26 cellular contexts compared by ENCODE assay signal in genomic region chr12:79514730-79515525, GRCh38.
DNase-seq lines count a peak whose midpoint lies in the region; ATAC-seq, FAIRE-seq and TF ChIP-seq lines count a peak whose summit lies in the region.
"Had no signal": no experiment of that assay in that cellular context is flagged by ENCODE, and none has a peak within 500 bp of the region (broad histone marks: within the 10 kb centered on the region; RNA-seq: fewer than 3 reads in every experiment).

No MANE protein-coding gene starts in this region.

- peaks cover 6% of the 10 kb centered on the region for H3K36me3 Mint-ChIP-seq in chondrocyte (ENCODE audit: low read depth)

- H3K36me3 ChIP-seq in HepG2 (replicated peaks in 1 of 2; ENCODE audit: control insufficient read depth in 1 of 2, insufficient read depth in 2 of 2, low read length in 2 of 2) (no peaks in the 10 kb centered on the region), right lobe of liver (no peaks in the 10 kb centered on the region), stomach (no peaks in the 10 kb centered on the region)
- H3K36me3 ChIP-seq: BLaER1 treated with 17β-estradiol and CSF1 and Interleukin-3, amounts not matched to agents 10 nM and 100 nM; HAP-1; lower lobe of right lung; upper lobe of right lung had no signal

- no peak for TF ChIP-seq CTCF in HepG2 (CRISPR knock-in tag; IDR thresholded peaks at IDR 0.05)
- TF ChIP-seq CTCF in right lobe of liver (IDR thresholded peaks at IDR 0.05), result no peak
- TF ChIP-seq CTCF in chondrocyte (IDR thresholded peaks at IDR 0.05), result peak; percentile 35
- no peak for TF ChIP-seq CTCF in stomach (IDR thresholded peaks at IDR 0.05)

- H3K4me1 Mint-ChIP-seq in chondrocyte (ENCODE audit: low read depth), result peaks cover 31% of the 10 kb centered on the region
- H3K4me1 Mint-ChIP-seq: activated CD4-positive, alpha-beta T cell treated with anti-CD3 and anti-CD28 coated beads, Interleukin-2, amount 10 ng/mL, durations not matched to agents 24 days and 14 days; stimulated activated naive CD8-positive, alpha-beta T cell treated with anti-CD3 and anti-CD28 coated beads, Interleukin-15, amount 100 ng/mL, for 72 hours had no signal

- in situ Hi-C loops in HepG2 (cut with HindIII; ENCODE audit: extremely low pct_ligation_motif_present, low pct_unique_long_range_greater_than_20kb), result no loop called here

- POLR2A ChIA-PET in HepG2 (lab: Yijun Ruan, JAX), result no interaction called here

- H3K4me3 Mint-ChIP-seq in chondrocyte (ENCODE audit: unreplicated experiment), result no peak overlapping the region
- H3K4me3 Mint-ChIP-seq: activated CD4-positive, alpha-beta T cell treated with anti-CD3 and anti-CD28 coated beads, Interleukin-2, amount 10 ng/mL, durations not matched to agents 24 days and 14 days; stimulated activated naive CD8-positive, alpha-beta T cell treated with anti-CD3 and anti-CD28 coated beads, Interleukin-15, amount 100 ng/mL, for 72 hours had no signal

- no peaks in the 10 kb centered on the region for H3K27me3 ChIP-seq in HepG2 (ENCODE audit: control insufficient read depth in 1 of 2, insufficient read depth in 2 of 2, low read length in 2 of 2)
- no peaks in the 10 kb centered on the region for H3K27me3 ChIP-seq in right lobe of liver
- H3K27me3 ChIP-seq in stomach, result no peaks in the 10 kb centered on the region
- H3K27me3 ChIP-seq: BLaER1 treated with 17β-estradiol and CSF1 and Interleukin-3, amounts not matched to agents 10 nM and 100 nM; upper lobe of right lung had no signal

- peak overlapping the region; percentile 64 for H3K27ac Mint-ChIP-seq in chondrocyte (ENCODE audit: unreplicated experiment)
- H3K27ac Mint-ChIP-seq: activated CD4-positive, alpha-beta T cell treated with anti-CD3 and anti-CD28 coated beads, Interleukin-2, amount 10 ng/mL, durations not matched to agents 24 days and 14 days; naive B cell; stimulated activated naive CD8-positive, alpha-beta T cell treated with anti-CD3 and anti-CD28 coated beads, Interleukin-15, amount 100 ng/mL, for 72 hours had no signal

- H3K9me3 ChIP-seq in HepG2 (ENCODE audit: low read length) (no peaks in the 10 kb centered on the region), right lobe of liver (no peaks in the 10 kb centered on the region), stomach (no peaks in the 10 kb centered on the region)
- H3K9me3 ChIP-seq: HAP-1, upper lobe of right lung had no signal

- no TSS peak for BruUV-seq in HepG2 (replicated peaks; lab: Mats Ljungman, UMichigan)

- H3K4me1 ChIP-seq in HepG2 (ENCODE audit: insufficient read depth, low read length), result peaks cover 6% of the 10 kb centered on the region
- H3K4me1 ChIP-seq in right lobe of liver, result no peaks in the 10 kb centered on the region
- H3K4me1 ChIP-seq in stomach, result no peaks in the 10 kb centered on the region
- H3K4me1 ChIP-seq: BLaER1 treated with 17β-estradiol and CSF1 and Interleukin-3, amounts not matched to agents 10 nM and 100 nM; HAP-1; lower lobe of right lung; upper lobe of right lung had no signal

- H3K4me3 ChIP-seq in HepG2 (replicated peaks in 1 of 3; ENCODE audit: insufficient read depth in 1 of 3, low read depth in 2 of 3, low read length in 3 of 3) (no peak overlapping the region), right lobe of liver (no peak overlapping the region), stomach (no peak overlapping the region)
- H3K4me3 ChIP-seq: BLaER1 treated with 17β-estradiol and CSF1 and Interleukin-3, amounts not matched to agents 10 nM and 100 nM; HAP-1; lower lobe of right lung; upper lobe of right lung had no signal

- intact Hi-C loops in HepG2 (cut with micrococcal nuclease; ENCODE audit: unreplicated experiment) (no loop called here), right lobe of liver (cut with DNase I) (no loop called here), stomach (cut with DNase I; ENCODE audit: low total_unique reads) (no loop called here)

- H3K9ac ChIP-seq in HepG2 (ENCODE audit: insufficient read depth, low read depth, low read length), result no peak overlapping the region
- H3K9ac ChIP-seq: BLaER1 treated with 17β-estradiol and CSF1 and Interleukin-3, amounts not matched to agents 10 nM and 100 nM had no signal

- CTCF ChIA-PET in HepG2 (lab: Yijun Ruan, JAX; ENCODE audit: low intra/inter-chr PET ratio, low total read pairs), result no interaction called here

- no peaks in the 10 kb centered on the region for H3K79me2 ChIP-seq in HepG2 (ENCODE audit: insufficient read depth, low read length)

- no peaks in the 10 kb centered on the region for H3K27me3 Mint-ChIP-seq in chondrocyte (ENCODE audit: low read depth)
- H3K27me3 Mint-ChIP-seq: activated CD4-positive, alpha-beta T cell treated with anti-CD3 and anti-CD28 coated beads, Interleukin-2, amount 10 ng/mL, durations not matched to agents 24 days and 14 days; naive B cell; stimulated activated naive CD8-positive, alpha-beta T cell treated with anti-CD3 and anti-CD28 coated beads, Interleukin-15, amount 100 ng/mL, for 72 hours had no signal

- H2AFZ ChIP-seq in HepG2 (ENCODE audit: low read length), result no peak overlapping the region

- TF ChIP-seq EP300 in HepG2 (IDR thresholded peaks at IDR 0.05; ENCODE audit: low read depth in 2 of 2, low read length in 2 of 2), result no peak
- no peak for TF ChIP-seq EP300 in HepG2 (CRISPR knock-in tag; IDR thresholded peaks at IDR 0.05; ENCODE audit: borderline replicate concordance)
- no peak for TF ChIP-seq EP300 in stomach (IDR thresholded peaks at IDR 0.05)

- H3K9me3 Mint-ChIP-seq in chondrocyte (ENCODE audit: low read depth), result peaks cover 9% of the 10 kb centered on the region
- H3K9me3 Mint-ChIP-seq: activated CD4-positive, alpha-beta T cell treated with anti-CD3 and anti-CD28 coated beads, Interleukin-2, amount 10 ng/mL, durations not matched to agents 24 days and 14 days; stimulated activated naive CD8-positive, alpha-beta T cell treated with anti-CD3 and anti-CD28 coated beads, Interleukin-15, amount 100 ng/mL, for 72 hours had no signal

- TF ChIP-seq POLR2A in HepG2 (IDR thresholded peaks at IDR 0.05; ENCODE audit: insufficient read depth in 1 of 2, low read depth in 2 of 2, low read length in 2 of 2), result no peak
- no peak for TF ChIP-seq POLR2A in right lobe of liver (IDR thresholded peaks at IDR 0.05)
- TF ChIP-seq POLR2A in stomach (IDR thresholded peaks at IDR 0.05), result no peak

- H3K27ac ChIP-seq in HepG2 (ENCODE audit: extremely low read length, insufficient read depth, low read length) (no peak overlapping the region), right lobe of liver (no peak overlapping the region), stomach (no peak overlapping the region)
- H3K27ac ChIP-seq: BLaER1 treated with 17β-estradiol and CSF1 and Interleukin-3, amounts not matched to agents 10 nM and 100 nM; lower lobe of right lung; upper lobe of right lung had no signal

- no peak overlapping the region for H3K4me2 ChIP-seq in HepG2 (ENCODE audit: low read depth, low read length)
- H3K4me2 ChIP-seq: BLaER1 treated with 17β-estradiol and CSF1 and Interleukin-3, amounts not matched to agents 10 nM and 100 nM had no signal

- ATAC-seq in HepG2 (peak; percentile 27; the same call in 2 of the 3 replicates), right lobe of liver (no peak)
- ATAC-seq: lower lobe of right lung; stimulated activated naive CD8-positive, alpha-beta T cell treated with anti-CD3 and anti-CD28 coated beads, Interleukin-15, amount 100 ng/mL, for 72 hours; upper lobe of right lung had no signal

- WGBS in HepG2 (ENCODE audit: low lambda C conversion rate), result 78% methylated on average over 1 of the region's 1 CpG
- 80% methylated on average over 1 of the region's 1 CpG for WGBS in right lobe of liver (ENCODE audit: insufficient coverage, low coverage, low lambda C conversion rate, missing lambda C conversion rate)
- WGBS in stomach, 5 donors, result 76 to 81% (median 79%) methylated on average over 1 of the region's 1 CpG

- no peak for TF ChIP-seq RAD21 in HepG2 (CRISPR knock-in tag; IDR thresholded peaks at IDR 0.05)

- no peak for FAIRE-seq in HepG2 (lab: Jason Lieb, UNC)

- H4K20me1 ChIP-seq in HepG2 (ENCODE audit: insufficient read depth, low read length), result no peaks in the 10 kb centered on the region
- H4K20me1 ChIP-seq: BLaER1 treated with 17β-estradiol and CSF1 and Interleukin-3, amounts not matched to agents 10 nM and 100 nM had no signal

- DNase-seq in HepG2 (ENCODE audit: low spot score) (no peak), right lobe of liver (no peak), chondrocyte (ENCODE audit: low spot score) (no peak), iris pigment epithelial cell (ENCODE audit: low read depth) (peak; percentile 53), AG08396 (ENCODE audit: low spot score) (no peak), stomach (no peak)
- DNase-seq in stimulated activated CD4-positive, alpha-beta T cell treated with anti-CD3 and anti-CD28 coated beads, Interleukin-4, amount 100 ng/mL, for 4 hours, result no peak
- no peak for DNase-seq in activated CD4-positive, CD25-positive, alpha-beta regulatory T cell treated with anti-CD3 and anti-CD28 coated beads, Interleukin-2, amount 50 U/mL, for 72 hours
- DNase-seq: 8988T; activated CD4-positive, alpha-beta T cell treated with anti-CD3 and anti-CD28 coated beads, Interleukin-2, amount 10 ng/mL, durations not matched to agents 24 days and 14 days; activated effector memory CD4-positive, alpha-beta T cell treated with Interleukin-2 at 50 U/mL for 16 hours; amygdala; central memory CD4-positive, alpha-beta T cell; hippocampal formation; islet precursor cell; KBM-7; lower lobe of right lung; naive B cell; NCI-H1092; NCI-H2029 treated with DMSO at 0.1 percent for 48 hours; NCI-H510A; stimulated activated CD4-positive, alpha-beta T cell treated with anti-CD3 and anti-CD28 coated beads, Interleukin-1b, Interleukin-23, amount 100 ng/mL, for 48 hours; stimulated activated naive CD8-positive, alpha-beta T cell treated with anti-CD3 and anti-CD28 coated beads, Interleukin-15, amount 100 ng/mL, for 72 hours; upper lobe of right lung had no signal
